In the genomic region with DNA sequence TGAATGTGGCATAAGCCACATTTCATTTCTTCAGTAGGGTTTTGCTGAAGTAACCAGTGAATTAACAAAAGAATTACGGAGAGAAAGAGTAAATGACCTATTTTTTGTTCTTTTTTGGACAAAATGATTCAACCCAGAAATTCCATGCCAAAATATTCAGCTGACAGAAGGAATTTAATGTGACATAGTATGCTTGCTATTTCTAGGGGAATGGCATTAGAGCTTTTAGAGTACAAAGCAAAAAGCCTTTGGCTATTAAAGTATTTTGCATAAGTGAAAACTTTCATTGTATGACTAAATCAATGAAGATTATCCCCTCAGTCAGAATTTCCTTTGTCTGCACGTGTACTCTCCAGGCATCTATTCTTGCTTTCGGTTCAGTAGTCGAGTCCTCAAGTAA, we compare ENCODE assay signal across 19 cellular contexts.
DNase-seq lines count a peak whose midpoint lies in the region; ATAC-seq and TF ChIP-seq lines count a peak whose summit lies in the region.
"Had no signal": no experiment of that assay in that cellular context is flagged by ENCODE, and none has a peak within 500 bp of the region (broad histone marks: within the 10 kb centered on the region; RNA-seq: fewer than 3 reads in every experiment).

No MANE protein-coding gene starts in this region.

- H3K4me2 ChIP-seq in SK-N-SH: no peak overlapping the region
- H3K4me2 ChIP-seq in skeletal muscle satellite cell (ENCODE audit: low read length): peak overlapping the region; percentile 11

- no peaks in the 10 kb centered on the region for H3K9me2 ChIP-seq in SK-N-SH

- H3K27ac ChIP-seq in SK-N-SH (ENCODE audit: low read depth in 2 of 2, low read length in 1 of 2): no peak overlapping the region
- H3K27ac ChIP-seq: parathyroid adenoma, WERI-Rb-1 had no signal

- TF ChIP-seq CTCF in AG09309 (IDR thresholded peaks at IDR 0.05; ENCODE audit: control insufficient read depth, insufficient read depth, low read depth, low read length, missing control alignments) (no peak), SK-N-SH (IDR thresholded peaks at IDR 0.05) (no peak), fibroblast of pulmonary artery (IDR thresholded peaks at IDR 0.05; ENCODE audit: low read length, missing control alignments) (no peak)

- ATAC-seq in GM19351 (IDR thresholded peaks at IDR 0.05; ENCODE audit: unreplicated experiment): no peak
- ATAC-seq: CD8-positive, alpha-beta T cell; naive thymus-derived CD8-positive, alpha-beta T cell had no signal

- H3K36me3 ChIP-seq in SK-N-SH (replicated peaks in 1 of 2; ENCODE audit: control insufficient read depth in 1 of 2, insufficient read depth in 2 of 2, low read length in 1 of 2) (no peaks in the 10 kb centered on the region), skeletal muscle satellite cell (ENCODE audit: insufficient read depth, low read length) (no peaks in the 10 kb centered on the region)
- H3K36me3 ChIP-seq: WERI-Rb-1 had no signal

- TF ChIP-seq RAD21 in SK-N-SH (IDR thresholded peaks at IDR 0.05; ENCODE audit: low read length): no peak

- no peaks in the 10 kb centered on the region for H3K79me2 ChIP-seq in SK-N-SH (ENCODE audit: insufficient read depth)
- H3K79me2 ChIP-seq: parathyroid adenoma had no signal

- CTCF ChIA-PET in SK-N-SH (lab: Yijun Ruan, JAX): no interaction called here

- H2AFZ ChIP-seq in SK-N-SH (ENCODE audit: low read depth): no peak overlapping the region
- H2AFZ ChIP-seq: parathyroid adenoma had no signal

- no peaks in the 10 kb centered on the region for H3K27me3 ChIP-seq in SK-N-SH (ENCODE audit: insufficient read depth)
- no peaks in the 10 kb centered on the region for H3K27me3 ChIP-seq in skeletal muscle satellite cell (ENCODE audit: control insufficient read depth, insufficient read depth, low read length)

- H3K4me3 ChIP-seq in AG09309 (ENCODE audit: control insufficient read depth, low read depth, low read length) (no peak overlapping the region), SK-N-SH (ENCODE audit: low read depth in 2 of 2, low read length in 1 of 2) (no peak overlapping the region), fibroblast of pulmonary artery (replicated peaks; ENCODE audit: low read depth, low read length) (no peak overlapping the region), skeletal muscle satellite cell (ENCODE audit: low read length) (no peak overlapping the region)

- H4K20me1 ChIP-seq in SK-N-SH (ENCODE audit: insufficient read depth): no peaks in the 10 kb centered on the region

- no peaks in the 10 kb centered on the region for H3K4me1 ChIP-seq in SK-N-SH (ENCODE audit: control insufficient read depth in 1 of 2, insufficient read depth in 2 of 2, low read depth in 1 of 2, low read length in 1 of 2)
- H3K4me1 ChIP-seq in skeletal muscle satellite cell (ENCODE audit: control insufficient read depth, insufficient read depth, low read length): peaks cover 35% of the 10 kb centered on the region
- H3K4me1 ChIP-seq: parathyroid adenoma had no signal

- TF ChIP-seq EP300 in SK-N-SH (IDR thresholded peaks at IDR 0.05; ENCODE audit: borderline replicate concordance in 1 of 2, low read depth in 1 of 2, low read length in 1 of 2): no peak

- WGBS in SK-N-SH (ENCODE audit: low lambda C conversion rate): 38% methylated on average over 3 of the region's 4 CpGs

- H3K9me3 ChIP-seq in SK-N-SH (no peaks in the 10 kb centered on the region; the same call in 1 of the 2 replicates), skeletal muscle satellite cell (replicated peaks; ENCODE audit: low read length) (no peaks in the 10 kb centered on the region)

- DNase-seq in AG09309 (ENCODE audit: low read depth) (peak; percentile 28), SK-N-SH (no peak), fibroblast of pulmonary artery (ENCODE audit: low read depth) (peak; percentile 76), DMS79 treated with DMSO at 0.1 percent for 48 hours (lab: John Stamatoyannopoulos, UW) (no peak), ecto neural progenitor cell (ENCODE audit: low spot score) (no peak)
- DNase-seq in activated CD8-positive, alpha-beta memory T cell treated with anti-CD3 and anti-CD28 coated beads, Interleukin-2, amount 50 U/mL, for 48 hours: no peak
- DNase-seq: CD8-positive, alpha-beta T cell; DND-41; hypothalamus; KBM-7; naive thymus-derived CD8-positive, alpha-beta T cell; NCI-H1048; NCI-H2081 treated with DMSO at 0.1 percent for 48 hours; NCI-H524; SIG-M5; WERI-Rb-1 had no signal

- POLR2A ChIA-PET in SK-N-SH (lab: Yijun Ruan, JAX): no interaction called here

- no peaks in the 10 kb centered on the region for H3F3A ChIP-seq in SK-N-SH (replicated peaks; ENCODE audit: insufficient read depth)

- H3K9ac ChIP-seq in SK-N-SH: no peak overlapping the region
- H3K9ac ChIP-seq in skeletal muscle satellite cell (ENCODE audit: low read depth, low read length): peak overlapping the region; percentile 56
- H3K9ac ChIP-seq: parathyroid adenoma had no signal

TF ChIP-seq in SK-N-SH, 30 proteins besides CTCF, POLR2A, EP300 and RAD21:
- TF ChIP-seq, protein P1, sequence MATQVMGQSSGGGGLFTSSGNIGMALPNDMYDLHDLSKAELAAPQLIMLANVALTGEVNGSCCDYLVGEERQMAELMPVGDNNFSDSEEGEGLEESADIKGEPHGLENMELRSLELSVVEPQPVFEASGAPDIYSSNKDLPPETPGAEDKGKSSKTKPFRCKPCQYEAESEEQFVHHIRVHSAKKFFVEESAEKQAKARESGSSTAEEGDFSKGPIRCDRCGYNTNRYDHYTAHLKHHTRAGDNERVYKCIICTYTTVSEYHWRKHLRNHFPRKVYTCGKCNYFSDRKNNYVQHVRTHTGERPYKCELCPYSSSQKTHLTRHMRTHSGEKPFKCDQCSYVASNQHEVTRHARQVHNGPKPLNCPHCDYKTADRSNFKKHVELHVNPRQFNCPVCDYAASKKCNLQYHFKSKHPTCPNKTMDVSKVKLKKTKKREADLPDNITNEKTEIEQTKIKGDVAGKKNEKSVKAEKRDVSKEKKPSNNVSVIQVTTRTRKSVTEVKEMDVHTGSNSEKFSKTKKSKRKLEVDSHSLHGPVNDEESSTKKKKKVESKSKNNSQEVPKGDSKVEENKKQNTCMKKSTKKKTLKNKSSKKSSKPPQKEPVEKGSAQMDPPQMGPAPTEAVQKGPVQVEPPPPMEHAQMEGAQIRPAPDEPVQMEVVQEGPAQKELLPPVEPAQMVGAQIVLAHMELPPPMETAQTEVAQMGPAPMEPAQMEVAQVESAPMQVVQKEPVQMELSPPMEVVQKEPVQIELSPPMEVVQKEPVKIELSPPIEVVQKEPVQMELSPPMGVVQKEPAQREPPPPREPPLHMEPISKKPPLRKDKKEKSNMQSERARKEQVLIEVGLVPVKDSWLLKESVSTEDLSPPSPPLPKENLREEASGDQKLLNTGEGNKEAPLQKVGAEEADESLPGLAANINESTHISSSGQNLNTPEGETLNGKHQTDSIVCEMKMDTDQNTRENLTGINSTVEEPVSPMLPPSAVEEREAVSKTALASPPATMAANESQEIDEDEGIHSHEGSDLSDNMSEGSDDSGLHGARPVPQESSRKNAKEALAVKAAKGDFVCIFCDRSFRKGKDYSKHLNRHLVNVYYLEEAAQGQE (IDR thresholded peaks at IDR 0.05; ENCODE audit: low read depth, low read length): no peak
- no peak for TF ChIP-seq NFIC (IDR thresholded peaks at IDR 0.05; ENCODE audit: borderline replicate concordance)
- TF ChIP-seq JUND (IDR thresholded peaks at IDR 0.05): no peak
- no peak for TF ChIP-seq RCOR1 (IDR thresholded peaks at IDR 0.05; ENCODE audit: low read length)
- TF ChIP-seq, protein P2, sequence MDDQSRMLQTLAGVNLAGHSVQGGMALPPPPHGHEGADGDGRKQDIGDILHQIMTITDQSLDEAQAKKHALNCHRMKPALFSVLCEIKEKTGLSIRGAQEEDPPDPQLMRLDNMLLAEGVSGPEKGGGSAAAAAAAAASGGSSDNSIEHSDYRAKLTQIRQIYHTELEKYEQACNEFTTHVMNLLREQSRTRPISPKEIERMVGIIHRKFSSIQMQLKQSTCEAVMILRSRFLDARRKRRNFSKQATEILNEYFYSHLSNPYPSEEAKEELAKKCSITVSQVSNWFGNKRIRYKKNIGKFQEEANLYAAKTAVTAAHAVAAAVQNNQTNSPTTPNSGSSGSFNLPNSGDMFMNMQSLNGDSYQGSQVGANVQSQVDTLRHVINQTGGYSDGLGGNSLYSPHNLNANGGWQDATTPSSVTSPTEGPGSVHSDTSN (IDR thresholded peaks at IDR 0.05): 0 out of 2 replicates have a peak, but pooled peaks have one; percentile 5
- no peak for TF ChIP-seq FOXJ3 (CRISPR knock-in tag; IDR thresholded peaks at IDR 0.05)
- TF ChIP-seq NRF1 (IDR thresholded peaks at IDR 0.05; ENCODE audit: low read depth, low read length): no peak
- no peak for TF ChIP-seq GABPA (IDR thresholded peaks at IDR 0.05; ENCODE audit: low read depth)
TF ChIP-seq in SK-N-SH: peak in this region for 1.

Comparison
In these comparisons a context has a peak if more than half of its experiments do, and no peak if none do; other contexts are left out.
1. DNase-seq: peak in AG09309 (single experiment) and fibroblast of pulmonary artery (single experiment); none in SK-N-SH (single experiment), DMS79 treated with DMSO at 0.1 percent for 48 hours (single experiment), ecto neural progenitor cell (single experiment) and activated CD8-positive, alpha-beta memory T cell treated with anti-CD3 and anti-CD28 coated beads, Interleukin-2, amount 50 U/mL, for 48 hours (single experiment).